Comparison of ENCODE assay signal across 1 cellular context in genomic region chr6:18388252-18388651, GRCh38.
TF ChIP-seq lines count a peak whose summit lies in the region.

No MANE protein-coding gene starts in this region.

TF ChIP-seq in H1, 55 proteins besides CTCF, POLR2A, EP300 and RAD21 (continued from another document):
- TF ChIP-seq CHD7 (IDR thresholded peaks at IDR 0.05; ENCODE audit: insufficient replicate concordance, low read length) (no peak), RXRA (IDR thresholded peaks at IDR 0.05; ENCODE audit: insufficient read depth, low read depth, low read length) (no peak), POU5F1 (IDR thresholded peaks at IDR 0.05; ENCODE audit: low read depth, low read length) (no peak), GTF2F1 (IDR thresholded peaks at IDR 0.05; ENCODE audit: borderline replicate concordance, low read depth, low read length) (no peak), MAFK (IDR thresholded peaks at IDR 0.05; ENCODE audit: low read depth, low read length) (no peak), BRCA1 (IDR thresholded peaks at IDR 0.05; ENCODE audit: low read depth, low read length) (no peak), TAF7 (optimal IDR thresholded peaks at IDR 0.05; ENCODE audit: borderline replicate concordance, low read depth, low read length) (no peak), ATF2 (IDR thresholded peaks at IDR 0.05; ENCODE audit: low read length) (no peak), TBP (IDR thresholded peaks at IDR 0.05; ENCODE audit: low read depth, low read length) (no peak)
TF ChIP-seq in H1: peak in this region for 0.
